8 cellular contexts compared by ENCODE assay signal in genomic region chr19:39435499-39436349, GRCh38. TPM values are rescaled to one million over a fixed set of nuclear protein-coding genes. Genes with fewer than 3 reads are reported as not detected.
DNase-seq lines count a peak whose midpoint lies in the region; ATAC-seq, FAIRE-seq and TF ChIP-seq lines count a peak whose summit lies in the region.

Gene RPS16 (minus strand): TSS chr19:39435949. CDS start chr19:39435895, 54 bp downstream.

- H3K4me1 Mint-ChIP-seq in activated T-helper 2 cell treated with anti-CD3 and anti-CD28 coated beads, Interferon-gamma antibody, Interleukin-2, Interleukin-4, amounts not matched to agents 10 μg/mL and 5 μg/mL and 100 μg/mL, durations not matched to agents 14 hours and 24 hours and 36 hours (ENCODE audit: low read depth) = peaks cover 40% of the 10 kb centered on the region
- H3K4me1 Mint-ChIP-seq in natural killer cell treated with Interleukin-12 subunit alpha and Interleukin-12 subunit beta and Interleukin-15 and Interleukin-18, amount 100 ng/mL, for 72 hours (ENCODE audit: low read depth in 2 of 2) = peaks cover 37 to 49% of the 10 kb centered on the region in 2 donors

- ATAC-seq in natural killer cell treated with Interleukin-12 subunit alpha and Interleukin-12 subunit beta and Interleukin-15 and Interleukin-18, amount 100 ng/mL, for 72 hours = peak; percentile 97 to 99

- peak within 1 kb of the TSS; percentile 99 for H3K4me3 ChIP-seq in fibroblast of mammary gland (ENCODE audit: control insufficient read depth, low read depth, low read length)

- peak within 1 kb of the TSS; percentile 99 for H3K27ac Mint-ChIP-seq in activated T-helper 2 cell treated with anti-CD3 and anti-CD28 coated beads, Interferon-gamma antibody, Interleukin-2, Interleukin-4, amounts not matched to agents 10 μg/mL and 5 μg/mL and 100 μg/mL, durations not matched to agents 14 hours and 24 hours and 36 hours
- H3K27ac Mint-ChIP-seq in natural killer cell treated with Interleukin-12 subunit alpha and Interleukin-12 subunit beta and Interleukin-15 and Interleukin-18, amount 100 ng/mL, for 72 hours = peak within 1 kb of the TSS; percentile 99

- DNase-seq in EL = peak; percentile 97
- DNase-seq in H54 (ENCODE audit: insufficient read length, low spot score) = peak; percentile 86
- DNase-seq in M059J (ENCODE audit: low read depth) = peak; percentile 96
- DNase-seq in activated T-helper 2 cell treated with anti-CD3 and anti-CD28 coated beads, Interferon-gamma antibody, Interleukin-2, Interleukin-4, amounts not matched to agents 10 μg/mL and 5 μg/mL and 100 μg/mL, durations not matched to agents 14 hours and 24 hours and 36 hours (ENCODE audit: low spot score) = peak; percentile 99
- DNase-seq in fibroblast of mammary gland (ENCODE audit: low read depth) = peak; percentile 95
- peak; percentile 100 for DNase-seq in natural killer cell treated with Interleukin-12 subunit alpha and Interleukin-12 subunit beta and Interleukin-15 and Interleukin-18, amount 100 ng/mL, for 72 hours (ENCODE audit: low spot score)
- peak; percentile 99 for DNase-seq in stimulated activated naive CD4-positive, alpha-beta T cell treated with Interleukin-2 at 50 U/mL for 16 hours (lab: John Stamatoyannopoulos, UW)

- no peak for TF ChIP-seq CTCF in fibroblast of mammary gland (conservative IDR thresholded peaks at IDR 0.05; ENCODE audit: control insufficient read depth, insufficient read depth, low read depth, low read length)

- peaks cover 46% of the 10 kb centered on the region for H3K36me3 Mint-ChIP-seq in activated T-helper 2 cell treated with anti-CD3 and anti-CD28 coated beads, Interferon-gamma antibody, Interleukin-2, Interleukin-4, amounts not matched to agents 10 μg/mL and 5 μg/mL and 100 μg/mL, durations not matched to agents 14 hours and 24 hours and 36 hours (ENCODE audit: low read depth)
- H3K36me3 Mint-ChIP-seq in natural killer cell treated with Interleukin-12 subunit alpha and Interleukin-12 subunit beta and Interleukin-15 and Interleukin-18, amount 100 ng/mL, for 72 hours = peaks cover 20% of the 10 kb centered on the region

- FAIRE-seq in H54 (lab: Jason Lieb, UNC) = peak; percentile 43

- no peaks in the 10 kb centered on the region for H3K27me3 Mint-ChIP-seq in activated T-helper 2 cell treated with anti-CD3 and anti-CD28 coated beads, Interferon-gamma antibody, Interleukin-2, Interleukin-4, amounts not matched to agents 10 μg/mL and 5 μg/mL and 100 μg/mL, durations not matched to agents 14 hours and 24 hours and 36 hours (ENCODE audit: low read depth)
- H3K27me3 Mint-ChIP-seq in natural killer cell treated with Interleukin-12 subunit alpha and Interleukin-12 subunit beta and Interleukin-15 and Interleukin-18, amount 100 ng/mL, for 72 hours = no peaks in the 10 kb centered on the region

- TF ChIP-seq POLR2A in H54 (IDR thresholded peaks at IDR 0.05; ENCODE audit: low read depth, low read length) (peak; percentile 81), Raji (IDR thresholded peaks at IDR 0.05; ENCODE audit: insufficient read depth, low read depth, low read length) (peak; percentile 97)

- no peaks in the 10 kb centered on the region for H3K9me3 Mint-ChIP-seq in activated T-helper 2 cell treated with anti-CD3 and anti-CD28 coated beads, Interferon-gamma antibody, Interleukin-2, Interleukin-4, amounts not matched to agents 10 μg/mL and 5 μg/mL and 100 μg/mL, durations not matched to agents 14 hours and 24 hours and 36 hours
- H3K9me3 Mint-ChIP-seq in natural killer cell treated with Interleukin-12 subunit alpha and Interleukin-12 subunit beta and Interleukin-15 and Interleukin-18, amount 100 ng/mL, for 72 hours = no peaks in the 10 kb centered on the region

- peak within 1 kb of the TSS; percentile 100 for H3K4me3 Mint-ChIP-seq in activated T-helper 2 cell treated with anti-CD3 and anti-CD28 coated beads, Interferon-gamma antibody, Interleukin-2, Interleukin-4, amounts not matched to agents 10 μg/mL and 5 μg/mL and 100 μg/mL, durations not matched to agents 14 hours and 24 hours and 36 hours (ENCODE audit: low read depth)
- peak within 1 kb of the TSS; percentile 100 for H3K4me3 Mint-ChIP-seq in natural killer cell treated with Interleukin-12 subunit alpha and Interleukin-12 subunit beta and Interleukin-15 and Interleukin-18, amount 100 ng/mL, for 72 hours

- intact Hi-C loops in activated T-helper 2 cell treated with anti-CD3 and anti-CD28 coated beads, Interferon-gamma antibody, Interleukin-2, Interleukin-4, amounts not matched to agents 10 μg/mL and 5 μg/mL and 100 μg/mL, durations not matched to agents 14 hours and 24 hours and 36 hours (cut with micrococcal nuclease) = loop anchor here (1.0 to 2.0 kb wide), 4 partner anchors 10 to 45 kb away; partner anchors contain the start of genes MED29, PAF1, PLEKHG2 and SUPT5H

RNA-seq across cellular contexts. Expression of gene RPS16, which starts in this region (rescaled TPM):
- total RNA-seq in M059J (2014; rRNA removed; shearing (Covaris generic)) = 26.6 and 28.7 TPM in 2 replicates
- total RNA-seq in activated T-helper 2 cell treated with anti-CD3 and anti-CD28 coated beads, Interferon-gamma antibody, Interleukin-2, Interleukin-4, amounts not matched to agents 10 μg/mL and 5 μg/mL and 100 μg/mL, durations not matched to agents 14 hours and 24 hours and 36 hours = 2,627 and 2,674 TPM in 2 replicates
- total RNA-seq in natural killer cell treated with Interleukin-12 subunit alpha and Interleukin-12 subunit beta and Interleukin-15 and Interleukin-18, amount 100 ng/mL, for 72 hours = 1,000 to 10,000 TPM; 1,544 to 1,854 TPM

Comparison
In these comparisons a context has a peak if more than half of its experiments do, and no peak if none do; other contexts are left out.
1. Peak in every context shown above with its lines: DNase-seq, ATAC-seq and H3K4me3 ChIP-seq.
2. RNA of gene RPS16 (total RNA-seq): 2,627 to 2,674 TPM in activated T-helper 2 cell treated with anti-CD3 and anti-CD28 coated beads, Interferon-gamma antibody, Interleukin-2, Interleukin-4, amounts not matched to agents 10 μg/mL and 5 μg/mL and 100 μg/mL, durations not matched to agents 14 hours and 24 hours and 36 hours and 1,544 to 1,854 TPM in natural killer cell treated with Interleukin-12 subunit alpha and Interleukin-12 subunit beta and Interleukin-15 and Interleukin-18, amount 100 ng/mL, for 72 hours; 26.6 to 28.7 TPM in M059J; every median in the first group is over 10 times any median in the second.